ENCODE assay signal across 22 cellular contexts in the genomic region with DNA sequence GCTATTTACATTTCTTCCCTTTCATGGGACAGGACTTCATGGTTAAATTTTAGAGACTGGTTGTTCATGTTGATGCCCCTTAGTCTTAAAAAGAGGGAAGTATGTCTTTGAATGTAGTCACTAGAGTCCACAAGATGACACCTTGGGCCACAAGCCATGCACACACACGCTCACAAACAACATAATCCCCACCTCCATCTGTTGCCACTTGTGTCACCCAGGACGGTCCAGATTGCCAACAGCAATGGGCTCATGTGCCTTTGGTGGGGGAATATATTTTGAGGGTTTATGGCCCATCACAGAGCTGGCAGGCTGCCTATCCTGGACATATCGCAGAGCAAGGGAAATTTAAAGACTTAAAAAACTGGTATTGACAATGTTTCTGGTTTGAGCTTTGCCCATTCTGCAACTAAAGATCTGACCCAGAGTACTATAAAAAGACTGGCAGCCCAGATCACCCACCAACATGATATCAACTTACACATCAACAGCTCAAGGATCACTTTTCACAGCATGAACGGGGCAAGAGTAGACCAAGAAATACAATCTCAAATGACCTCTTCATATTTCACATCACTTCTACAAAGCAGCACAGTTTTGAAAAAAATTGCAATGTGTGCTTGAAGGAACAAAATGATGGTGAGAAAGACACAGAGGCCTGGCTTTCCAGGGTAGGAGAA.
"Had no signal": no experiment of that assay in that cellular context is flagged by ENCODE, and none has a peak within 500 bp of the region (broad histone marks: within the 10 kb centered on the region; RNA-seq: fewer than 3 reads in every experiment).

No MANE protein-coding gene starts in this region.

- DNase-seq: activated B cell treated with CpG ODN at 0.5 μM for 24 hours; activated CD4-positive, alpha-beta memory T cell treated with anti-CD3 and anti-CD28 coated beads, Interleukin-2, amount 10 ng/mL, durations not matched to agents 7 days and 5 days; activated CD4-positive, alpha-beta T cell treated with anti-CD3 and anti-CD28 coated beads for 48 hours; activated CD8-positive, alpha-beta memory T cell treated with anti-CD3 and anti-CD28 coated beads, Interleukin-2, amount 10 ng/mL, durations not matched to agents 7 days and 5 days; activated naive CD4-positive, alpha-beta T cell; activated naive CD8-positive, alpha-beta T cell treated with anti-CD3 and anti-CD28 coated beads, Interleukin-2, amount 10 ng/mL, durations not matched to agents 7 days and 5 days; amygdala; effector memory CD8-positive, alpha-beta T cell; foreskin fibroblast; left cardiac atrium; mesenchymal stem cell; mucosa of descending colon; naive thymus-derived CD4-positive, alpha-beta T cell; ovary; right lobe of liver; stimulated activated CD4-positive, alpha-beta T cell treated with anti-CD3 and anti-CD28 coated beads, Interleukin-4, amount 100 ng/mL, for 24 hours; testis; upper lobe of left lung had no signal

- H3K9me3 ChIP-seq: mucosa of descending colon, ovary, right lobe of liver, testis, upper lobe of left lung had no signal

- H3K27ac ChIP-seq: cardiac muscle cell, epithelial cell of prostate, hepatocyte, neural progenitor cell, ovary, right lobe of liver, testis, upper lobe of left lung had no signal

- H3K9ac ChIP-seq: neural progenitor cell had no signal

- H2AFZ ChIP-seq: hepatocyte, neural progenitor cell had no signal

- H3K79me2 ChIP-seq: hepatocyte had no signal

- H3K36me3 ChIP-seq: cardiac muscle cell, neural progenitor cell, ovary, right lobe of liver, upper lobe of left lung had no signal

- H3K4me2 ChIP-seq: hepatocyte, neural progenitor cell had no signal

- H3K4me1 ChIP-seq: neural progenitor cell, right lobe of liver had no signal

- H3K27me3 ChIP-seq: cardiac muscle cell, hepatocyte, neural progenitor cell, ovary, right lobe of liver, testis, upper lobe of left lung had no signal

- H3K4me3 ChIP-seq: cardiac muscle cell, hepatocyte, mucosa of descending colon, neural progenitor cell, ovary, right lobe of liver, testis, upper lobe of left lung had no signal
